19 cellular contexts compared by ENCODE assay signal in genomic region chr16:13254998-13255614, GRCh38.
A peak's percentile ranks its signal among the peaks of the same experiment; 100 is the strongest.
DNase-seq lines count a peak whose midpoint lies in the region; ATAC-seq and TF ChIP-seq lines count a peak whose summit lies in the region.
"Had no signal": no experiment of that assay in that cellular context is flagged by ENCODE, and none has a peak within 500 bp of the region (broad histone marks: within the 10 kb centered on the region; RNA-seq: fewer than 3 reads in every experiment).

No MANE protein-coding gene starts in this region.

- peaks cover 8% of the 10 kb centered on the region for H3K9me3 ChIP-seq in OCI-LY7 (ENCODE audit: low read length)
- H3K9me3 ChIP-seq: BE2C, HAP-1 had no signal

- H3K4me2 ChIP-seq in OCI-LY7 (ENCODE audit: low read length): peak overlapping the region; percentile 37

- intact Hi-C loops in OCI-LY7 (cut with micrococcal nuclease; ENCODE audit: unreplicated experiment): loop anchor here (2.0 kb wide), 1 partner anchor 14 kb away; no protein-coding TSS in a partner anchor

- peak; percentile 51 for ATAC-seq in GM21360 (IDR thresholded peaks at IDR 0.05; ENCODE audit: unreplicated experiment)
- no peak for ATAC-seq in GM18520 (IDR thresholded peaks at IDR 0.05; ENCODE audit: unreplicated experiment)

- BruUV-seq in OCI-LY7 (replicated peaks; lab: Mats Ljungman, UMichigan): no TSS peak

- no peaks in the 10 kb centered on the region for H3K9me2 ChIP-seq in OCI-LY7 (ENCODE audit: insufficient read depth, low read length)

- peaks cover 20% of the 10 kb centered on the region for H3K4me1 ChIP-seq in OCI-LY7 (ENCODE audit: insufficient read depth, low read length, poor library complexity, severe bottlenecking)
- H3K4me1 ChIP-seq: BE2C, HAP-1 had no signal

- DNase-seq in GM12865 (ENCODE audit: low read depth): peak; percentile 34
- DNase-seq in OCI-LY7 (ENCODE audit: low spot score): peak; percentile 26
- no peak for DNase-seq in stimulated activated CD4-positive, alpha-beta T cell treated with anti-CD3 and anti-CD28 coated beads, Interleukin-4, amount 100 ng/mL, for 4 hours
- DNase-seq in NCI-H146 (lab: John Stamatoyannopoulos, UW): no peak
- no peak for DNase-seq in stimulated activated CD4-positive, alpha-beta T cell treated with anti-CD3 and anti-CD28 coated beads, Interleukin-12 subunit alpha, Interleukin-12 subunit beta, amount 100 ng/mL, for 4 hours
- DNase-seq: ACHN; BE2C; C1 segment of cervical spinal cord; CD4-positive, CD25-positive, alpha-beta regulatory T cell; CD8-positive, alpha-beta memory T cell; COR-L47; DMS 273 treated with DMSO at 0.1 percent for 48 hours; GDM1; GM23248; Karpas-422; KBM-7 had no signal

- no peak overlapping the region for H3K27ac ChIP-seq in OCI-LY7 (ENCODE audit: low read depth, low read length, poor library complexity, severe bottlenecking)
- H3K27ac ChIP-seq: GM23248 had no signal

- no peak overlapping the region for H3K4me3 ChIP-seq in GM12865 (ENCODE audit: low read depth, low read length)
- H3K4me3 ChIP-seq in OCI-LY7 (ENCODE audit: low read depth, low read length, poor library complexity, severe bottlenecking): no peak overlapping the region
- H3K4me3 ChIP-seq: GM23248, HAP-1 had no signal

- H2AFZ ChIP-seq in OCI-LY7 (ENCODE audit: low read length): peak overlapping the region; percentile 13; the same call in 1 of the 2 replicates
- H2AFZ ChIP-seq: GM23248 had no signal

- H3K79me2 ChIP-seq in OCI-LY7 (ENCODE audit: insufficient read depth, low read depth, low read length): no peaks in the 10 kb centered on the region

- no peaks in the 10 kb centered on the region for H3K36me3 ChIP-seq in OCI-LY7 (ENCODE audit: insufficient read depth, low read length)
- H3K36me3 ChIP-seq: BE2C, HAP-1 had no signal

- POLR2A ChIA-PET in OCI-LY7 (lab: Charles Lee): no interaction called here

- TF ChIP-seq CTCF in GM12865 (IDR thresholded peaks at IDR 0.05; ENCODE audit: insufficient read depth, low read depth, low read length, missing control alignments) (no peak), OCI-LY7 (conservative IDR thresholded peaks at IDR 0.05; ENCODE audit: low read length) (no peak)

- CTCF ChIA-PET in OCI-LY7 (lab: Charles Lee; ENCODE audit: unreplicated experiment): no interaction called here

- H4K20me1 ChIP-seq in OCI-LY7 (ENCODE audit: insufficient read depth, low read length): no peaks in the 10 kb centered on the region

Comparison
In these comparisons a context has a peak if more than half of its experiments do, and no peak if none do; other contexts are left out.
1. DNase-seq: peak in GM12865 (single experiment) and OCI-LY7 (single experiment); none in stimulated activated CD4-positive, alpha-beta T cell treated with anti-CD3 and anti-CD28 coated beads, Interleukin-4, amount 100 ng/mL, for 4 hours (0 of 2), NCI-H146 (single experiment) and stimulated activated CD4-positive, alpha-beta T cell treated with anti-CD3 and anti-CD28 coated beads, Interleukin-12 subunit alpha, Interleukin-12 subunit beta, amount 100 ng/mL, for 4 hours (single experiment).